10 cellular contexts compared by ENCODE assay signal in genomic region chr6:29071831-29072723, GRCh38. TPM values are rescaled to one million over a fixed set of nuclear protein-coding genes. Genes with fewer than 3 reads are reported as not detected.
A peak's percentile ranks its signal among the peaks of the same experiment; 100 is the strongest.
DNase-seq lines count a peak whose midpoint lies in the region; ATAC-seq, FAIRE-seq and TF ChIP-seq lines count a peak whose summit lies in the region.
"Had no signal": no experiment of that assay in that cellular context is flagged by ENCODE, and none has a peak within 500 bp of the region (broad histone marks: within the 10 kb centered on the region; RNA-seq: fewer than 3 reads in every experiment).

No MANE protein-coding gene starts in this region.

- H2BK5ac ChIP-seq in mesendoderm (ENCODE audit: low read length): no peak overlapping the region

- H3K4me3 Mint-ChIP-seq in MCF 10A (ENCODE audit: unreplicated experiment): no peak overlapping the region

- no peak overlapping the region for H3K4me2 ChIP-seq in mesendoderm (ENCODE audit: low read length)

- TF ChIP-seq POLR2A in NB4 (IDR thresholded peaks at IDR 0.05; ENCODE audit: extremely low read depth, insufficient read length) (no peak), gastroesophageal sphincter (IDR thresholded peaks at IDR 0.05) (no peak)

- no peak overlapping the region for H3K27ac Mint-ChIP-seq in MCF 10A (ENCODE audit: low read depth, unreplicated experiment)

- no peak for FAIRE-seq in RCC 7860 (lab: Jason Lieb, UNC)

- H3K4ac ChIP-seq in mesendoderm (ENCODE audit: low read depth, low read length): no peak overlapping the region

- TF ChIP-seq CTCF in BE2C (IDR thresholded peaks at IDR 0.05; ENCODE audit: low read depth, low read length) (peak; percentile 88), NB4 (IDR thresholded peaks at IDR 0.05; ENCODE audit: low read depth, low read length) (peak; percentile 84), MCF 10A (IDR thresholded peaks at IDR 0.05; ENCODE audit: unreplicated experiment) (peak; percentile 64), gastroesophageal sphincter (IDR thresholded peaks at IDR 0.05) (no peak)

- DNase-seq in BE2C (peak; percentile 45), NB4 (ENCODE audit: low read depth) (peak; percentile 56), MCF 10A (ENCODE audit: unreplicated experiment) (peak; percentile 66), mesendoderm (peak; percentile 82), RCC 7860 (ENCODE audit: low spot score) (no peak)

- H3K27me3 ChIP-seq in BE2C: no peaks in the 10 kb centered on the region
- H3K27me3 ChIP-seq in mesendoderm (ENCODE audit: insufficient read depth, low read length, poor library complexity): no peaks in the 10 kb centered on the region
- H3K27me3 ChIP-seq in gastroesophageal sphincter: no peaks in the 10 kb centered on the region

- H2AK5ac ChIP-seq in mesendoderm (ENCODE audit: low read length): no peak overlapping the region

- H3K27ac ChIP-seq in mesendoderm (ENCODE audit: low read depth, low read length) (no peak overlapping the region), gastroesophageal sphincter (no peak overlapping the region)
- H3K27ac ChIP-seq: epithelial cell of prostate had no signal

- no peak overlapping the region for H3K18ac ChIP-seq in mesendoderm (ENCODE audit: low read length)

- no peak overlapping the region for H3K23ac ChIP-seq in mesendoderm (ENCODE audit: low read length)

- POLR2A ChIA-PET in MCF 10A (lab: Yijun Ruan, JAX): no interaction called here

- CTCF ChIA-PET in MCF 10A (lab: Yijun Ruan, JAX): interaction anchor here (0.6 kb wide), 2 partner anchors 41 to 301 kb away, joined by 3 read pairs; no protein-coding TSS in a partner anchor

- H3K36me3 Mint-ChIP-seq in MCF 10A (ENCODE audit: insufficient read depth, unreplicated experiment): no peaks in the 10 kb centered on the region

- H3K79me1 ChIP-seq in mesendoderm (ENCODE audit: low read length): no peaks in the 10 kb centered on the region

- ATAC-seq in GM18868 (IDR thresholded peaks at IDR 0.05; ENCODE audit: unreplicated experiment) (peak; percentile 48), HG02938 (IDR thresholded peaks at IDR 0.05; ENCODE audit: unreplicated experiment) (no peak), gastroesophageal sphincter (no peak)

- TF ChIP-seq EP300 in gastroesophageal sphincter (IDR thresholded peaks at IDR 0.05): no peak

- WGBS in mesendoderm (ENCODE audit: extremely low coverage, insufficient coverage, low lambda C conversion rate): no CpG with 5 or more reads among the region's 9 CpGs
- WGBS in gastroesophageal sphincter (ENCODE audit: low coverage in 1 of 2), 2 donors: 27 to 41% methylated on average over 7 to 9 of the region's 9 CpGs

- H3K9me3 ChIP-seq in BE2C (no peaks in the 10 kb centered on the region), gastroesophageal sphincter (peaks cover 0 to 5% (median 0%) of the 10 kb centered on the region in 3 donors)

- no peak overlapping the region for H3K9ac ChIP-seq in mesendoderm (ENCODE audit: low read length)

- H2BK15ac ChIP-seq in mesendoderm (replicated peaks; ENCODE audit: low read depth): no peak overlapping the region

- H3K79me2 ChIP-seq in mesendoderm (ENCODE audit: control insufficient read depth, insufficient read depth, low read length): no peaks in the 10 kb centered on the region

- no peak overlapping the region for H4K5ac ChIP-seq in mesendoderm (ENCODE audit: low read length)

- H3K4me1 ChIP-seq in BE2C: no peaks in the 10 kb centered on the region
- H3K4me1 ChIP-seq in mesendoderm (ENCODE audit: control insufficient read depth, low read depth, low read length): no peaks in the 10 kb centered on the region
- no peaks in the 10 kb centered on the region for H3K4me1 ChIP-seq in gastroesophageal sphincter

- no TSS peak for BruUV-seq in MCF 10A (replicated peaks; lab: Mats Ljungman, UMichigan)

- H3K4me3 ChIP-seq in BE2C (ENCODE audit: low read depth, low read length) (no peak overlapping the region), NB4 (ENCODE audit: low read depth, low read length) (no peak overlapping the region), mesendoderm (ENCODE audit: low read length) (no peak overlapping the region), gastroesophageal sphincter (no peak overlapping the region)

- no peak overlapping the region for H2BK120ac ChIP-seq in mesendoderm (ENCODE audit: low read depth, low read length)

- H4K8ac ChIP-seq in mesendoderm (ENCODE audit: low read depth, low read length): no peak overlapping the region

- H3K36me3 ChIP-seq in BE2C (no peaks in the 10 kb centered on the region), mesendoderm (ENCODE audit: control insufficient read depth, insufficient read depth, low read length) (no peaks in the 10 kb centered on the region), gastroesophageal sphincter (no peaks in the 10 kb centered on the region)

- no peaks in the 10 kb centered on the region for H3K9me3 Mint-ChIP-seq in MCF 10A (ENCODE audit: unreplicated experiment)

- H3K27me3 Mint-ChIP-seq in MCF 10A (ENCODE audit: insufficient read depth, unreplicated experiment): peaks cover 66% of the 10 kb centered on the region

- no peaks in the 10 kb centered on the region for H3K4me1 Mint-ChIP-seq in MCF 10A (ENCODE audit: insufficient read depth, unreplicated experiment)

- no peak overlapping the region for H3K56ac ChIP-seq in mesendoderm (ENCODE audit: low read length)

- intact Hi-C loops in MCF 10A (cut with micrococcal nuclease): loop anchor here (5.0 kb wide), 1 partner anchor 515 kb away; the partner anchor contains the start of gene OR2H2

RNA-seq across cellular contexts. Expression of gene OR2B3, which starts 15.0 kb away (rescaled TPM):
- polyA plus RNA-seq in BE2C (2012; ENCODE audit: insufficient read depth, insufficient read length, low read depth): not detected
- total RNA-seq in MCF 10A (2022) (not detected in 2 replicates), gastroesophageal sphincter (not detected)
- not detected for polyA plus RNA-seq in mesendoderm (2013, experiment 1 of 2)
- polyA plus RNA-seq in mesendoderm (2013, experiment 2 of 2): not detected
- total RNA-seq: subcutaneous adipose tissue had no signal

RNA-seq across cellular contexts. Expression of gene OR2W1, which starts 27.1 kb away (rescaled TPM):
- polyA plus RNA-seq in BE2C (2012; ENCODE audit: insufficient read depth, insufficient read length, low read depth): not detected
- not detected in 2 replicates for total RNA-seq in MCF 10A (2022)
- polyA plus RNA-seq in mesendoderm (2013, experiment 1 of 2): not detected
- polyA plus RNA-seq in mesendoderm (2013, experiment 2 of 2): not detected
- total RNA-seq in gastroesophageal sphincter: not detected
- total RNA-seq: subcutaneous adipose tissue had no signal

RNA-seq across cellular contexts. Expression of gene OR2J1, which starts 27.2 kb away (rescaled TPM):
- polyA plus RNA-seq in BE2C (2012; ENCODE audit: insufficient read depth, insufficient read length, low read depth): not detected
- total RNA-seq in MCF 10A (2022) (not detected in 2 replicates), gastroesophageal sphincter (not detected)
- polyA plus RNA-seq in mesendoderm (2013, experiment 1 of 2): not detected
- not detected for polyA plus RNA-seq in mesendoderm (2013, experiment 2 of 2)
- total RNA-seq: subcutaneous adipose tissue had no signal

RNA-seq across cellular contexts. Expression of gene OR2J3, which starts 35.8 kb away (rescaled TPM):
- polyA plus RNA-seq in BE2C (2012; ENCODE audit: insufficient read depth, insufficient read length, low read depth): not detected
- total RNA-seq in MCF 10A (2022) (not detected in 2 replicates), gastroesophageal sphincter (not detected)
- not detected for polyA plus RNA-seq in mesendoderm (2013, experiment 1 of 2)
- polyA plus RNA-seq in mesendoderm (2013, experiment 2 of 2): not detected
- total RNA-seq: subcutaneous adipose tissue had no signal

Comparison
In these comparisons a context has a peak if more than half of its experiments do, and no peak if none do; other contexts are left out.
1. CTCF ChIP-seq: peak in BE2C (single experiment), NB4 (single experiment) and MCF 10A (single experiment); none in gastroesophageal sphincter (0 of 4).